Comparison of ENCODE assay signal across 31 cellular contexts in the genomic region with DNA sequence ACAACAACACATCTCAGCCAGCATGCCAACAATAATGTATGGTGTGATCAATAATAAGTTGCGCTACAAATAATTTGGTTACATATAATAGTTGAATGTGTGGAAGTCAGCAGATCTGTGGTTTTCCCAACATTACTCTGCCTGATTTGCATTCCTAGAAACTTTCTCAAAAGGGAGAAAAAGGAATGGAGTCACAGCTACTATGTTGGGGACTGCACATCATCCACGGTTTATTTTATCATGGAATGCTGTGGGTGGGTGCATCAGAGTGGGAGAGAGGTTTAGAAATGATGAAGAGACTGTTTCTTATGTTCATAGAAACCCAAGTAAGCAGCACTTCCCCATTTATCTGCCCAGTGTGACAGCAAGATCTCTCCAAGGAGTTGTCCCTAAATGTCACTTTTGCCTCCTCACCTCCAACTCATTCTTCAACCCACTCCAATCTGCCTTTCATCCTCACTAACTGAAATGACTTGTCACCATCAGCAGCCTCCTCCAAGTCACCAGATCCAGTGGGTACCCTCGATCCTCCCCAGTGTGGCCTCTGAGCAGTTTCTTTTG. TPM values are rescaled to one million over a fixed set of nuclear protein-coding genes. Genes with fewer than 3 reads are reported as not detected.
"Had no signal": no experiment of that assay in that cellular context is flagged by ENCODE, and none has a peak within 500 bp of the region (broad histone marks: within the 10 kb centered on the region; RNA-seq: fewer than 3 reads in every experiment).

No MANE protein-coding gene starts in this region.

- H3K79me2 ChIP-seq: hepatocyte had no signal

- H3K4me2 ChIP-seq: hepatocyte had no signal

- H3K9me3 Mint-ChIP-seq: activated CD8-positive, alpha-beta T cell treated with anti-CD3 and anti-CD28 coated beads for 36 hours; activated naive CD4-positive, alpha-beta T cell treated with anti-CD3 and anti-CD28 coated beads, Interleukin-2, amount 50 U/mL, for 24 hours; activated naive CD8-positive, alpha-beta T cell treated with anti-CD3 and anti-CD28 coated beads, Interleukin-2, amount 50 U/mL, for 24 hours; activated T-helper 2 cell treated with anti-CD3 and anti-CD28 coated beads, Interferon-gamma antibody, Interleukin-2, Interleukin-4, amounts not matched to agents 10 μg/mL and 5 μg/mL and 100 μg/mL, durations not matched to agents 14 hours and 24 hours and 36 hours; endodermal cell; natural killer cell; WTC11 had no signal

- H3K4me3 Mint-ChIP-seq: activated CD8-positive, alpha-beta T cell treated with anti-CD3 and anti-CD28 coated beads for 36 hours; activated naive CD4-positive, alpha-beta T cell treated with anti-CD3 and anti-CD28 coated beads, Interleukin-2, amount 50 U/mL, for 24 hours; activated naive CD8-positive, alpha-beta T cell treated with anti-CD3 and anti-CD28 coated beads, Interleukin-2, amount 50 U/mL, for 24 hours; endodermal cell; natural killer cell; T-helper 17 cell; WTC11 had no signal

- H3K4me1 ChIP-seq: breast epithelium had no signal

- H3K36me3 Mint-ChIP-seq: activated naive CD4-positive, alpha-beta T cell treated with anti-CD3 and anti-CD28 coated beads, Interleukin-2, amount 50 U/mL, for 24 hours; natural killer cell; WTC11 had no signal

- H3K36me3 ChIP-seq: breast epithelium, esophagus squamous epithelium, left ventricle myocardium inferior, right lobe of liver, thoracic aorta, vagina had no signal

- H3K27ac ChIP-seq: breast epithelium, esophagus squamous epithelium, hepatocyte, left ventricle myocardium inferior, right lobe of liver, skin epidermis, thoracic aorta, vagina had no signal

- H3K27ac Mint-ChIP-seq: activated CD8-positive, alpha-beta T cell treated with anti-CD3 and anti-CD28 coated beads for 36 hours; activated naive CD4-positive, alpha-beta T cell treated with anti-CD3 and anti-CD28 coated beads, Interleukin-2, amount 50 U/mL, for 24 hours; activated naive CD8-positive, alpha-beta T cell treated with anti-CD3 and anti-CD28 coated beads, Interleukin-2, amount 50 U/mL, for 24 hours; activated T-helper 2 cell treated with anti-CD3 and anti-CD28 coated beads, Interferon-gamma antibody, Interleukin-2, Interleukin-4, amounts not matched to agents 10 μg/mL and 5 μg/mL and 100 μg/mL, durations not matched to agents 14 hours and 24 hours and 36 hours; endodermal cell; natural killer cell; T-helper 17 cell; WTC11 had no signal

- H3K27me3 ChIP-seq: vagina had no signal

- DNase-seq: activated CD4-positive, alpha-beta T cell treated with anti-CD3 and anti-CD28 coated beads for 1 hour; activated CD4-positive, alpha-beta T cell treated with anti-CD3 and anti-CD28 coated beads, Interleukin-2, amount 50 U/mL, for 1 hour; activated CD8-positive, alpha-beta T cell treated with anti-CD3 and anti-CD28 coated beads for 36 hours; activated naive CD8-positive, alpha-beta T cell treated with anti-CD3 and anti-CD28 coated beads, Interleukin-2, amount 50 U/mL, for 24 hours; activated T-cell treated with anti-CD3 and anti-CD28 coated beads, Interleukin-2, amount 50 U/mL, for 48 hours; central memory CD4-positive, alpha-beta T cell; endodermal cell; esophagus squamous epithelium; glutamatergic neuron; islet precursor cell; left ventricle myocardium inferior; mesendoderm; natural killer cell; posterior cingulate gyrus; right lobe of liver; stimulated activated CD4-positive, alpha-beta T cell treated with anti-CD3 and anti-CD28 coated beads, Interleukin-12 subunit alpha, Interleukin-12 subunit beta, amount 100 ng/mL, for 4 hours; stimulated activated CD4-positive, alpha-beta T cell treated with anti-CD3 and anti-CD28 coated beads, Interleukin-4, amount 100 ng/mL, for 1 hour; stimulated activated naive CD8-positive, alpha-beta T cell treated with anti-CD3 and anti-CD28 coated beads, Interleukin-15, Interleukin-2, amounts not matched to agents 100 U/mL and 50 U/mL, for 24 hours; T-helper 17 cell; T1000; trophoblast cell had no signal

- H3K4me3 ChIP-seq: breast epithelium, esophagus squamous epithelium, hepatocyte, left ventricle myocardium inferior, lung, right lobe of liver, skin epidermis, thoracic aorta, vagina had no signal

- FAIRE-seq: frontal cortex had no signal

- H2AFZ ChIP-seq: hepatocyte had no signal

- H3K9me3 ChIP-seq: breast epithelium, esophagus squamous epithelium, left ventricle myocardium inferior, right lobe of liver, thoracic aorta, vagina had no signal

- H3K4me1 Mint-ChIP-seq: activated naive CD4-positive, alpha-beta T cell treated with anti-CD3 and anti-CD28 coated beads, Interleukin-2, amount 50 U/mL, for 24 hours; activated naive CD8-positive, alpha-beta T cell treated with anti-CD3 and anti-CD28 coated beads, Interleukin-2, amount 50 U/mL, for 24 hours; endodermal cell; T-helper 17 cell had no signal

RNA-seq across cellular contexts. Expression of gene SPOCK1, which starts 2.8 kb away (rescaled TPM):
- total RNA-seq: activated CD8-positive, alpha-beta T cell treated with anti-CD3 and anti-CD28 coated beads for 36 hours; activated T-helper 2 cell treated with anti-CD3 and anti-CD28 coated beads, Interferon-gamma antibody, Interleukin-2, Interleukin-4, amounts not matched to agents 10 μg/mL and 5 μg/mL and 100 μg/mL, durations not matched to agents 14 hours and 24 hours and 36 hours; T-helper 17 cell had no signal
